In the genomic region with DNA sequence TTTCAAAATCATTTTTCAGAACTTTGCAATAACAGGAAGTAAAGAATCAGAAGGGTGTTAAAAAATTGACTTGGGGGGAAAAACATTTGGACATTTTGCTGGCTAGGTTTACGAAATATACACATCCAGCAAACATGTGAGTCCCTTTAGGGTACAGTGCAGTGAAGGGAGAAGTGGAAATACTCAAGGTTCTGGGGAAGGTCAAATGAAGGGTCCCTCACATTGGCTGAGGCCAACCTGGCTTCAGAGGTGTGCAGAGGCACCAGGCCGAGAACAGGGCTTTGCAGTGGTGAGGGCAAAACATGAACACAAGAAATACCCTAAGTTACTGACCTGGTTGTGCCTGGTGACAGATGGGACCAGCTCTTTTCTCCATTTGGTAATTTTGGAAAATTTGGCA, we compare ENCODE assay signal across 8 cellular contexts. TPM values are rescaled to one million over a fixed set of nuclear protein-coding genes. Genes with fewer than 3 reads are reported as not detected.
DNase-seq lines count a peak whose midpoint lies in the region; ATAC-seq and TF ChIP-seq lines count a peak whose summit lies in the region.

No MANE protein-coding gene starts in this region.

- DNase-seq in activated effector memory CD4-positive, alpha-beta T cell treated with anti-CD3 and anti-CD28 coated beads, Interleukin-2, amount 50 U/mL, for 16 hours: peak; percentile 63
- DNase-seq in activated effector memory CD4-positive, alpha-beta T cell treated with Interleukin-2 at 50 U/mL for 16 hours: no peak
- DNase-seq in T-cell: peak in 1 of 34 experiments; percentile 9
- peak in 1 of 2 donors; percentile 27 for DNase-seq in suprapubic skin (ENCODE audit: low spot score in 2 of 2)
- no peak for DNase-seq in Right ventricle myocardium superior
- no peak for DNase-seq in NCI-H1092 treated with DMSO at 0.1 percent for 48 hours (lab: John Stamatoyannopoulos, UW)

- peaks cover 16% of the 10 kb centered on the region for H3K36me3 ChIP-seq in iPS-18a (ENCODE audit: control insufficient read depth, low read depth, low read length)
- H3K36me3 ChIP-seq in suprapubic skin: peaks cover 12% of the 10 kb centered on the region

- peak overlapping the region; percentile 98 for H3K4me3 ChIP-seq in iPS-18a (ENCODE audit: low read length)
- no peak overlapping the region for H3K4me3 ChIP-seq in suprapubic skin

- ATAC-seq in T-cell (replicated peaks in 1 of 4) (no peak), Right ventricle myocardium superior (ENCODE audit: poor library complexity) (no peak), HG02981 (IDR thresholded peaks at IDR 0.05; ENCODE audit: unreplicated experiment) (no peak)

- H3K27me3 Mint-ChIP-seq in T-cell: no peaks in the 10 kb centered on the region

- no peak for TF ChIP-seq EP300 in suprapubic skin (IDR thresholded peaks at IDR 0.05)

- intact Hi-C loops in Right ventricle myocardium superior (cut with DNase I): no loop called here

- H3K4me1 ChIP-seq in iPS-18a (ENCODE audit: control insufficient read depth, low read depth, low read length) (peaks cover 13% of the 10 kb centered on the region), suprapubic skin (peaks cover 32% of the 10 kb centered on the region)

- H3K4me1 Mint-ChIP-seq in T-cell: peaks cover 40 to 48% (median 46%) of the 10 kb centered on the region in 3 donors

- POLR2A ChIA-PET in T-cell (lab: Charles Lee): no interaction called here

- peak overlapping the region; percentile 83 to 91 (median 89) for H3K4me3 Mint-ChIP-seq in T-cell

- peaks cover 25% of the 10 kb centered on the region for H3K36me3 Mint-ChIP-seq in T-cell

- H3K9ac ChIP-seq in iPS-18a (ENCODE audit: low read length): peak overlapping the region; percentile 83

- H3K27me3 ChIP-seq in iPS-18a (ENCODE audit: control insufficient read depth, insufficient read depth, low read length): no peaks in the 10 kb centered on the region
- no peaks in the 10 kb centered on the region for H3K27me3 ChIP-seq in suprapubic skin

- CTCF ChIA-PET in T-cell (lab: Charles Lee): interaction anchor here (0.5 to 1.2 kb wide), 3 partner anchors 11 to 162 kb away, joined by 3 to 4 read pairs (median 4); no protein-coding TSS in a partner anchor

- H3K9me3 ChIP-seq in iPS-18a (ENCODE audit: control insufficient read depth, low read depth, low read length) (no peaks in the 10 kb centered on the region), suprapubic skin (no peaks in the 10 kb centered on the region)

- no peak for TF ChIP-seq POLR2A in suprapubic skin (IDR thresholded peaks at IDR 0.05)

- no peak overlapping the region for H3K27ac ChIP-seq in iPS-18a (ENCODE audit: low read length)
- peak overlapping the region; percentile 98 for H3K27ac ChIP-seq in suprapubic skin

- no peak for TF ChIP-seq CTCF in suprapubic skin (IDR thresholded peaks at IDR 0.05)

- H3K9me3 Mint-ChIP-seq in T-cell: no peaks in the 10 kb centered on the region

- WGBS in suprapubic skin: 94% methylated on average over 2 of the region's 2 CpGs

- H3K27ac Mint-ChIP-seq in T-cell: peak overlapping the region; percentile 95 to 97

RNA-seq across cellular contexts. Expression of a gene that starts 1.6 kb away (rescaled TPM):
- total RNA-seq in T-cell (100 to 1,000 TPM in 1 of 5 donors, 10 to 100 TPM in 4; 40.5 to 105 (median 68.0) TPM), suprapubic skin (10 to 100 TPM; 17.6 to 57.3 (median 30.8) TPM), Right ventricle myocardium superior (24.2 TPM)

RNA-seq across cellular contexts. Expression of a gene that starts 34.5 kb away (rescaled TPM):
- 10 to 100 TPM; 14.0 to 21.7 (median 18.0) TPM for total RNA-seq in T-cell
- 10 to 100 TPM; 10.0 to 22.1 (median 15.0) TPM for total RNA-seq in suprapubic skin
- 8.2 TPM for total RNA-seq in Right ventricle myocardium superior

RNA-seq across cellular contexts. Expression of a gene that starts 45.1 kb away (rescaled TPM):
- total RNA-seq in T-cell (10 to 100 TPM; 61.5 to 97.8 (median 78.8) TPM), suprapubic skin (100 to 1,000 TPM in 1 of 4 donors, 10 to 100 TPM in 3; 42.5 to 210 (median 57.2) TPM), Right ventricle myocardium superior (34.2 TPM)
